Comparison of ENCODE assay signal across 12 cellular contexts in genomic region chr2:65396348-65397026, GRCh38. TPM values are rescaled to one million over a fixed set of nuclear protein-coding genes. Genes with fewer than 3 reads are reported as not detected.
DNase-seq lines count a peak whose midpoint lies in the region; ATAC-seq, FAIRE-seq and TF ChIP-seq lines count a peak whose summit lies in the region.
"Had no signal": no experiment of that assay in that cellular context is flagged by ENCODE, and none has a peak within 500 bp of the region (broad histone marks: within the 10 kb centered on the region; RNA-seq: fewer than 3 reads in every experiment).

No MANE protein-coding gene starts in this region.

- intact Hi-C loops in right cardiac atrium (cut with DNase I), result no loop called here

- H3K9me3 ChIP-seq in astrocyte (ENCODE audit: insufficient read depth, low read depth, low read length) (no peaks in the 10 kb centered on the region), right cardiac atrium (ENCODE audit: control insufficient read depth, low read length) (no peaks in the 10 kb centered on the region), suprapubic skin (no peaks in the 10 kb centered on the region), HAP-1 (no peaks in the 10 kb centered on the region)

- H3K4me3 Mint-ChIP-seq in astrocyte (ENCODE audit: unreplicated experiment), result peak overlapping the region; percentile 36

- H3K4me3 ChIP-seq in astrocyte (ENCODE audit: insufficient read depth, low read depth, low read length) (no peak overlapping the region), right cardiac atrium (ENCODE audit: low read length) (no peak overlapping the region), suprapubic skin (no peak overlapping the region), HAP-1 (no peak overlapping the region)

- FAIRE-seq in astrocyte (lab: Jason Lieb, UNC), result no peak
- FAIRE-seq: TTC549 had no signal

- peak overlapping the region; percentile 4 for H3K27ac ChIP-seq in astrocyte (ENCODE audit: low read depth, low read length)
- peak overlapping the region; percentile 38 for H3K27ac ChIP-seq in right cardiac atrium (ENCODE audit: low read length)
- H3K27ac ChIP-seq in suprapubic skin, result peak overlapping the region; percentile 24

- TF ChIP-seq EP300 in suprapubic skin (IDR thresholded peaks at IDR 0.05), result no peak

- H3K27me3 ChIP-seq in astrocyte (ENCODE audit: insufficient read depth, low read length), result no peaks in the 10 kb centered on the region
- no peaks in the 10 kb centered on the region for H3K27me3 ChIP-seq in right cardiac atrium (ENCODE audit: control insufficient read depth, insufficient read depth)
- H3K27me3 ChIP-seq in suprapubic skin, result no peaks in the 10 kb centered on the region
- no peaks in the 10 kb centered on the region for H3K27me3 ChIP-seq in HAP-1 (ENCODE audit: low read depth)

- DNase-seq in HuH-7 (ENCODE audit: low spot score) (peak; percentile 21), astrocyte (ENCODE audit: low read depth) (peak; percentile 71), right cardiac atrium (peak in 2 of 3 donors; percentile 52 to 60), suprapubic skin (ENCODE audit: low spot score in 2 of 2) (no peak), NCI-H345 (lab: John Stamatoyannopoulos, UW) (no peak), HAP-1 (ENCODE audit: low spot score in 2 of 2) (no peak), NOMO-1 treated with dmso at 0.1 percent for 144 hours (lab: John Stamatoyannopoulos, UW; ENCODE audit: unreplicated experiment) (no peak), SHP77 treated with DMSO at 0.1 percent for 48 hours (lab: John Stamatoyannopoulos, UW) (no peak)
- DNase-seq: activated naive CD8-positive, alpha-beta T cell treated with anti-CD3 and anti-CD28 coated beads, Interleukin-2, amount 10 ng/mL, durations not matched to agents 7 days and 5 days; NCI-H446 treated with DMSO at 0.1 percent for 48 hours; posterior cingulate gyrus had no signal

- peaks cover 89% of the 10 kb centered on the region for H4K20me1 ChIP-seq in astrocyte (ENCODE audit: insufficient read depth, low read length)

- H2AFZ ChIP-seq in astrocyte (ENCODE audit: low read depth, low read length), result no peak overlapping the region

- peaks cover 2% of the 10 kb centered on the region for H3K36me3 Mint-ChIP-seq in astrocyte (ENCODE audit: low read depth, unreplicated experiment)

- in situ Hi-C loops in HAP-1 (cut with MboI; ENCODE audit: low sequenced_read_pairs), result no loop called here

- TF ChIP-seq CTCF in astrocyte (IDR thresholded peaks at IDR 0.05; ENCODE audit: insufficient read depth, low read depth, low read length) (no peak), suprapubic skin (IDR thresholded peaks at IDR 0.05) (no peak)

- H3K4me2 ChIP-seq in astrocyte (ENCODE audit: low read length), result peak overlapping the region; percentile 57

- peaks cover 20% of the 10 kb centered on the region for H3K4me1 ChIP-seq in astrocyte (ENCODE audit: insufficient read depth, low read length)
- peaks cover 12% of the 10 kb centered on the region for H3K4me1 ChIP-seq in right cardiac atrium (ENCODE audit: control insufficient read depth, insufficient read depth, low read length)
- H3K4me1 ChIP-seq in suprapubic skin, result peaks cover 17% of the 10 kb centered on the region
- H3K4me1 ChIP-seq in HAP-1, result peaks cover 8% of the 10 kb centered on the region

- peaks cover 28% of the 10 kb centered on the region for H3K4me1 Mint-ChIP-seq in astrocyte (ENCODE audit: low read depth, unreplicated experiment)

- ATAC-seq in right cardiac atrium, result peak; percentile 81 to 89

- peaks cover 99% of the 10 kb centered on the region for H3K79me2 ChIP-seq in astrocyte (ENCODE audit: insufficient read depth, low read length)

- H3K36me3 ChIP-seq in astrocyte (ENCODE audit: insufficient read depth, low read length) (no peaks in the 10 kb centered on the region), suprapubic skin (no peaks in the 10 kb centered on the region), HAP-1 (replicated peaks) (no peaks in the 10 kb centered on the region)

- peak overlapping the region; percentile 2 for H3K9ac ChIP-seq in astrocyte (ENCODE audit: low read length)

- TF ChIP-seq POLR2A in suprapubic skin (IDR thresholded peaks at IDR 0.05), result no peak

- 61% methylated on average over 7 of the region's 7 CpGs for WGBS in right cardiac atrium
- 52% methylated on average over 7 of the region's 7 CpGs for WGBS in suprapubic skin

- no peaks in the 10 kb centered on the region for H3K27me3 Mint-ChIP-seq in astrocyte (ENCODE audit: low read depth, unreplicated experiment)

- no peaks in the 10 kb centered on the region for H3K9me3 Mint-ChIP-seq in astrocyte (ENCODE audit: unreplicated experiment)
- H3K9me3 Mint-ChIP-seq: activated naive CD8-positive, alpha-beta T cell treated with anti-CD3 and anti-CD28 coated beads, Interleukin-2, amount 10 ng/mL, durations not matched to agents 7 days and 5 days had no signal

- H3K27ac Mint-ChIP-seq in astrocyte (ENCODE audit: unreplicated experiment), result peak overlapping the region; percentile 42

RNA-seq across cellular contexts. Expression of gene SPRED2, which starts 35.9 kb away (rescaled TPM):
- total RNA-seq in astrocyte, result 47.3 and 55.2 TPM in 2 replicates
- total RNA-seq in right cardiac atrium, result 10 to 100 TPM; 14.3 to 17.9 (median 16.4) TPM
- polyA plus RNA-seq in right cardiac atrium, result 9.2 TPM
- total RNA-seq in suprapubic skin, result 10 to 100 TPM; 17.8 to 27.5 (median 18.7) TPM

Comparison
In these comparisons a context has a peak if more than half of its experiments do, and no peak if none do; other contexts are left out.
1. DNase-seq: peak in HuH-7 (single experiment), astrocyte (single experiment) and right cardiac atrium (2 of 3); none in suprapubic skin (0 of 2), NCI-H345 (single experiment), HAP-1 (0 of 2), NOMO-1 treated with dmso at 0.1 percent for 144 hours (single experiment) and SHP77 treated with DMSO at 0.1 percent for 48 hours (single experiment).
2. Peak in every context shown above with its lines, with median percentiles within 50 percentile points of each other: H3K27ac ChIP-seq.